In the genomic region with DNA sequence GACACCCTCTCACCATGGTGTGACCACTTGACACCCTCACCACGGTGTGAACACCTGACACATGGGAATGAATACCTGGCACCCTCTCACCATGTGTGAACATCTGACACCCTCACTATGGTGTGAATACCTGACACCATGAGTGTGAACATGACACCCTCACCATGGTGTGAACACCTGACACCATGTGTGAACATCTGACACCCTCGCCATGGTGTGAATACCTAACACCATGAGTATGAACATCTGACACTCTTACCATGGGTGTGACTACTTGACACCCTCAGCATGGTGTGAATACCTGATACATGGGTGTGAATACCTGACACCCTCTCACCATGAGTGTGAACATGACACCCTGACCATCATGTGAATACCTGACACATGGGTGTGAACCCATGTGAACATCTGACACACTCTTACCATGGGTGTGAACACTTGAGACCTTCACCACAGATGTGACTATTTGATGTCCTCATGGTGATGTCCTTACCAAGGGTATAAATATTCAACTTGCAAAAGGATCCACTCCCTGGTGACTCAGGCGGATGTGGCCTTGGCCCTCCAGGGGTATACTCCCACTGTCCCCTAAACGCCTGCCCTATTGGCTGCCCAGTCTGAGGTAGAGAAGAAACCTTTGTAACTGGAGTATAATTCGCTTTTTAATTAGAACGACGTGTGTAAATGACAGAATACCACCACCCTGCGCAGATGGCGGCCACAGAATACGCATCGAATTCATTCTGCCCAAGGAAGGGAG, we compare ENCODE assay signal across 1 cellular context.
TF ChIP-seq lines count a peak whose summit lies in the region.

No MANE protein-coding gene starts in this region.

TF ChIP-seq in GM12878, 131 proteins besides CTCF, POLR2A, EP300 and RAD21 (continued from another document):
- TF ChIP-seq POLR2AphosphoS2 (IDR thresholded peaks at IDR 0.05; ENCODE audit: low read depth, low read length) = 0 out of 2 replicates have a peak, but pooled peaks have one; percentile 7
- TF ChIP-seq BACH1 (IDR thresholded peaks at IDR 0.05; ENCODE audit: borderline replicate concordance) = peak; percentile 96
- no peak for TF ChIP-seq RFX5 (IDR thresholded peaks at IDR 0.05; ENCODE audit: low read depth, low read length)
- TF ChIP-seq, protein P1, sequence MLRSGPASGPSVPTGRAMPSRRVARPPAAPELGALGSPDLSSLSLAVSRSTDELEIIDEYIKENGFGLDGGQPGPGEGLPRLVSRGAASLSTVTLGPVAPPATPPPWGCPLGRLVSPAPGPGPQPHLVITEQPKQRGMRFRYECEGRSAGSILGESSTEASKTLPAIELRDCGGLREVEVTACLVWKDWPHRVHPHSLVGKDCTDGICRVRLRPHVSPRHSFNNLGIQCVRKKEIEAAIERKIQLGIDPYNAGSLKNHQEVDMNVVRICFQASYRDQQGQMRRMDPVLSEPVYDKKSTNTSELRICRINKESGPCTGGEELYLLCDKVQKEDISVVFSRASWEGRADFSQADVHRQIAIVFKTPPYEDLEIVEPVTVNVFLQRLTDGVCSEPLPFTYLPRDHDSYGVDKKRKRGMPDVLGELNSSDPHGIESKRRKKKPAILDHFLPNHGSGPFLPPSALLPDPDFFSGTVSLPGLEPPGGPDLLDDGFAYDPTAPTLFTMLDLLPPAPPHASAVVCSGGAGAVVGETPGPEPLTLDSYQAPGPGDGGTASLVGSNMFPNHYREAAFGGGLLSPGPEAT (IDR thresholded peaks at IDR 0.05; ENCODE audit: low read depth) = peak; percentile 96
